In the genomic region with DNA sequence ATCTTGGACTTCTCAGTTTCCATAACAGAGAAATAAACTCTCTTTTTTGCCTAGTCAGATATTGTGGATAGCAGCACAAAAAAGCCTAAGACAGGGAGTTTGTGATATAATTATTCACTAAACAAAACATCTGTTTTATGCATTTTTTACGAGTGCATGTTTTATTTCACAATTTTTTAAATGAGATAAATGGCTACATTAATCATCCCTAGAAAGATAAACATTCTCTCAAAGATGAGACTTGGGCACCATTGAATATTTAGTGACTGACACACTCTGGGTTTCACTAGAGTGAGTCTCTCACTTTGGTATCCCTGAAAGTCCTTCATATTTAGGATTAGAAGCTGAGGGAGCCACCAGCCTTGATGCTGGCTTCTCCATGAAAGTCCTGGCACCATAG, we compare ENCODE assay signal across 32 cellular contexts.
"Had no signal": no experiment of that assay in that cellular context is flagged by ENCODE, and none has a peak within 500 bp of the region (broad histone marks: within the 10 kb centered on the region; RNA-seq: fewer than 3 reads in every experiment).

No MANE protein-coding gene starts in this region.

- H3K36me3 ChIP-seq: brain microvascular endothelial cell, esophagus muscularis mucosa, gastroesophageal sphincter, ovary, prostate gland, upper lobe of left lung, vagina, WERI-Rb-1 had no signal

- H3K27ac ChIP-seq: brain microvascular endothelial cell, esophagus muscularis mucosa, gastroesophageal sphincter, ovary, prostate gland, upper lobe of left lung, vagina, WERI-Rb-1 had no signal

- H3K4me3 ChIP-seq: esophagus muscularis mucosa, gastroesophageal sphincter, ovary, prostate gland, upper lobe of left lung, vagina had no signal

- H3K27me3 ChIP-seq: brain microvascular endothelial cell, esophagus muscularis mucosa, gastroesophageal sphincter, ovary, upper lobe of left lung, vagina had no signal

- ATAC-seq: activated CD4-positive, CD25-positive, alpha-beta regulatory T cell treated with anti-CD3 and anti-CD28 coated beads, Interleukin-2, amount 50 U/mL, for 24 hours; gastroesophageal sphincter; left cardiac atrium; left ventricle myocardium superior; naive thymus-derived CD4-positive, alpha-beta T cell; sciatic nerve; stimulated activated memory B cell treated with anti-CD40 and anti-IgM and Interleukin-4, amounts not matched to agents 10 μg/mL and 1 μg/mL and 100 μg/mL, for 72 hours; stimulated activated naive CD8-positive, alpha-beta T cell treated with anti-CD3 and anti-CD28 coated beads, Interleukin-15, amount 100 ng/mL, for 72 hours had no signal

- DNase-seq: activated CD4-positive, alpha-beta T cell treated with anti-CD3 and anti-CD28 coated beads for 48 hours; activated CD4-positive, alpha-beta T cell treated with anti-CD3 and anti-CD28 coated beads, Interleukin-2, amount 50 U/mL, for 48 hours; activated CD8-positive, alpha-beta memory T cell treated with anti-CD3 and anti-CD28 coated beads, Interleukin-2, amount 50 U/mL, for 4 hours; activated effector memory CD4-positive, alpha-beta T cell treated with anti-CD3 and anti-CD28 coated beads, Interleukin-2, amount 50 U/mL, for 16 hours; activated naive CD4-positive, alpha-beta T cell treated with anti-CD3 and anti-CD28 coated beads, Interleukin-2, amount 10 ng/mL, durations not matched to agents 7 days and 5 days; activated naive CD8-positive, alpha-beta T cell treated with anti-CD3 and anti-CD28 coated beads, Interleukin-2, amount 10 ng/mL, durations not matched to agents 7 days and 5 days; activated T-cell treated with anti-CD3 and anti-CD28 coated beads, Interleukin-2, amount 50 U/mL, for 1 hour; amniotic stem cell; brain microvascular endothelial cell; central memory CD4-positive, alpha-beta T cell; endodermal cell; hippocampal formation; left cardiac atrium; left ventricle myocardium superior; naive thymus-derived CD4-positive, alpha-beta T cell; ovary; retina; small intestine; stimulated activated CD4-positive, alpha-beta T cell treated with anti-CD3 and anti-CD28 coated beads, Interleukin-1b, Interleukin-23, amount 100 ng/mL, for 48 hours; stimulated activated CD4-positive, alpha-beta T cell treated with anti-CD3 and anti-CD28 coated beads, Interleukin-4, amount 100 ng/mL, for 4 hours; stimulated activated CD8-positive, alpha-beta memory T cell treated with anti-CD3 and anti-CD28 coated beads, Interleukin-4, amount 100 ng/mL, for 48 hours; stimulated activated naive CD8-positive, alpha-beta T cell treated with anti-CD3 and anti-CD28 coated beads, Interleukin-15, amount 100 ng/mL, for 72 hours; substantia nigra; upper lobe of left lung; WERI-Rb-1 had no signal

- H3K9me3 ChIP-seq: ovary, prostate gland, vagina had no signal

- H3K4me1 ChIP-seq: prostate gland, upper lobe of left lung had no signal
